ENCODE assay signal across 16 cellular contexts in the genomic region with DNA sequence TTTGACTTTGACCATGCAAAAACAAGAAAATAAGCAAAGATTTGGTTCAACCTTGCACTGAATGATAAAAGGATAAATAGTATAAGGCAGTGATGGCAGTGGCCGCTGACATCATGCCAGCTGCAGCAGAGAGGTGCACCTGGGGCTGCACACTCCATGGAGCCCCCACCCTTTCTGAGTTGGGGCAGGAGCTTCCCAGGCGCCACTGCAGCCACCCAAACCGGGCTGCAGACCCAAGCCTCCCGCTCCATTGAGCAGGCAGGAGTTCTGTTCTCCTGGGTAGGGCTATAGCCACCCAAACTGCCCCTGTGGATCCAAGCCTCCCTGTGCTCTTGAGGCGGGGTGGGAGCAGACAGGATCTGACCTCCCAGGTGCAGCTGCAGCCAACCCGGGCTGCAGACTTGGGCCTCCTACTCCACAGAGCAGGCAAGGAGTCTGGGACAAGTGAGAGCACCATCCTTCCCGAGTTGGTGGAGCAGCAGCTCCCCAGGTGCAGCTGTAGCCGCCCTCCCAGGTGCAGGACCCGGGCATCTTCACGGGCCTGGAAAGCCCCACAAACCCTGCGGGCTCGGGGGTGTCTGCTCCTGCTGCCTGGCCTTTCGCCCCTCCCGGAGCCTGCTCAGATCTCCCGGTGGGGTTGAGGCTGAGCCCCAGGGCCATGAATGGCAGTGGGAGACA.
"Had no signal": no experiment of that assay in that cellular context is flagged by ENCODE, and none has a peak within 500 bp of the region (broad histone marks: within the 10 kb centered on the region; RNA-seq: fewer than 3 reads in every experiment).

No MANE protein-coding gene starts in this region.

- ATAC-seq: activated naive CD4-positive, alpha-beta T cell treated with anti-CD3 and anti-CD28 coated beads, Interleukin-2, amount 50 U/mL, for 72 hours; activated T-cell treated with anti-CD3 and anti-CD28 coated beads, Interleukin-2, amount 50 U/mL, for 4 hours; esophagus mucosa; left ventricle myocardium superior had no signal

- H3K4me1 Mint-ChIP-seq: activated CD4-positive, alpha-beta memory T cell treated with anti-CD3 and anti-CD28 coated beads, Interleukin-2, amount 10 ng/mL, durations not matched to agents 7 days and 5 days had no signal

- H3K4me3 Mint-ChIP-seq: activated CD4-positive, alpha-beta memory T cell treated with anti-CD3 and anti-CD28 coated beads, Interleukin-2, amount 10 ng/mL, durations not matched to agents 7 days and 5 days; activated T-cell treated with anti-CD3 and anti-CD28 coated beads, Interleukin-2, amount 50 U/mL, for 4 hours; natural killer cell treated with Interleukin-12 subunit alpha and Interleukin-12 subunit beta and Interleukin-15 and Interleukin-18, amount 100 ng/mL, for 72 hours had no signal

- H3K27ac ChIP-seq: psoas muscle, right lobe of liver, thyroid gland, WERI-Rb-1 had no signal

- H3K4me2 ChIP-seq: SK-N-SH, smooth muscle cell had no signal

- H3K36me3 ChIP-seq: right lobe of liver, thyroid gland, WERI-Rb-1 had no signal

- H3K4me3 ChIP-seq: psoas muscle, right lobe of liver, smooth muscle cell, thyroid gland had no signal

- DNase-seq: activated CD4-positive, alpha-beta memory T cell treated with anti-CD3 and anti-CD28 coated beads, Interleukin-2, amount 10 ng/mL, durations not matched to agents 7 days and 5 days; activated CD4-positive, alpha-beta T cell treated with anti-CD3 and anti-CD28 coated beads for 4 hours; activated gamma-delta T cell; activated T-cell treated with anti-CD3 and anti-CD28 coated beads, Interleukin-2, amount 50 U/mL, for 4 hours; amniotic stem cell; left ventricle myocardium superior; mesendoderm; SK-N-SH; thyroid gland; WERI-Rb-1 had no signal

- H3K9ac ChIP-seq: SK-N-SH had no signal

- H3K27me3 Mint-ChIP-seq: activated CD4-positive, alpha-beta memory T cell treated with anti-CD3 and anti-CD28 coated beads, Interleukin-2, amount 10 ng/mL, durations not matched to agents 7 days and 5 days; natural killer cell treated with Interleukin-12 subunit alpha and Interleukin-12 subunit beta and Interleukin-15 and Interleukin-18, amount 100 ng/mL, for 72 hours had no signal

- H3K4me1 ChIP-seq: psoas muscle, right lobe of liver, thyroid gland had no signal

- H3K27me3 ChIP-seq: right lobe of liver, thyroid gland had no signal

- H3K9me3 ChIP-seq: psoas muscle, right lobe of liver, thyroid gland had no signal

- H3K27ac Mint-ChIP-seq: activated CD4-positive, alpha-beta memory T cell treated with anti-CD3 and anti-CD28 coated beads, Interleukin-2, amount 10 ng/mL, durations not matched to agents 7 days and 5 days; activated naive CD4-positive, alpha-beta T cell treated with anti-CD3 and anti-CD28 coated beads, Interleukin-2, amount 50 U/mL, for 72 hours; natural killer cell treated with Interleukin-12 subunit alpha and Interleukin-12 subunit beta and Interleukin-15 and Interleukin-18, amount 100 ng/mL, for 72 hours had no signal
